In genomic region chrX:31112226-31112999, GRCh38 we compare ENCODE assay signal across 21 cellular contexts. TPM values are rescaled to one million over a fixed set of nuclear protein-coding genes. Genes with fewer than 3 reads are reported as not detected.
"Had no signal": no experiment of that assay in that cellular context is flagged by ENCODE, and none has a peak within 500 bp of the region (broad histone marks: within the 10 kb centered on the region; RNA-seq: fewer than 3 reads in every experiment).

No MANE protein-coding gene starts in this region.

- H3K4me1 ChIP-seq: neural progenitor cell, right lobe of liver, spleen, thyroid gland had no signal

- ATAC-seq: gastroesophageal sphincter, heart right ventricle, left colon, right lobe of liver, T-helper 17 cell had no signal

- H3K36me3 Mint-ChIP-seq: activated naive CD4-positive, alpha-beta T cell treated with anti-CD3 and anti-CD28 coated beads, Interleukin-2, amount 50 U/mL, for 24 hours; naive B cell; neural progenitor cell had no signal

- H3K27me3 Mint-ChIP-seq: activated naive CD4-positive, alpha-beta T cell treated with anti-CD3 and anti-CD28 coated beads, Interleukin-2, amount 50 U/mL, for 24 hours had no signal

- DNase-seq: activated CD4-positive, alpha-beta T cell treated with anti-CD3 and anti-CD28 coated beads for 4 hours; activated effector memory CD4-positive, alpha-beta T cell treated with Interleukin-2 at 50 U/mL for 16 hours; brain microvascular endothelial cell; erythroblast; heart right ventricle; left colon; midbrain; naive B cell; ovary; right lobe of liver; spleen; T-helper 17 cell; thyroid gland had no signal

- H3K4me3 Mint-ChIP-seq: activated naive CD4-positive, alpha-beta T cell treated with anti-CD3 and anti-CD28 coated beads, Interleukin-2, amount 50 U/mL, for 24 hours; naive B cell; neural progenitor cell; T-helper 17 cell had no signal

- H3K27ac ChIP-seq: brain microvascular endothelial cell, gastroesophageal sphincter, heart right ventricle, neural progenitor cell, ovary, right lobe of liver, spleen, thyroid gland had no signal

- H3K27me3 ChIP-seq: brain microvascular endothelial cell, gastroesophageal sphincter, heart right ventricle, neural progenitor cell, ovary, right lobe of liver, spleen, thyroid gland had no signal

- H2AFZ ChIP-seq: neural progenitor cell had no signal

- H3K36me3 ChIP-seq: brain microvascular endothelial cell, gastroesophageal sphincter, heart right ventricle, neural progenitor cell, ovary, right lobe of liver, spleen, thyroid gland had no signal

- H3K9ac ChIP-seq: neural progenitor cell had no signal

- H3K4me1 Mint-ChIP-seq: activated naive CD4-positive, alpha-beta T cell treated with anti-CD3 and anti-CD28 coated beads, Interleukin-2, amount 50 U/mL, for 24 hours; neural progenitor cell; T-helper 17 cell had no signal

- H3K4me2 ChIP-seq: neural progenitor cell had no signal

- H3K27ac Mint-ChIP-seq: activated naive CD4-positive, alpha-beta T cell treated with anti-CD3 and anti-CD28 coated beads, Interleukin-2, amount 50 U/mL, for 24 hours; neural progenitor cell; T-helper 17 cell had no signal

- H3K9me3 Mint-ChIP-seq: activated naive CD4-positive, alpha-beta T cell treated with anti-CD3 and anti-CD28 coated beads, Interleukin-2, amount 50 U/mL, for 24 hours; neural progenitor cell had no signal

- H3K9me3 ChIP-seq: gastroesophageal sphincter, ovary, right lobe of liver, spleen, thyroid gland had no signal

- H3K4me3 ChIP-seq: gastroesophageal sphincter, heart right ventricle, lung, neural progenitor cell, ovary, right lobe of liver, spleen, thyroid gland had no signal

RNA-seq across cellular contexts. Expression of gene FTHL17, which starts 40.6 kb away (rescaled TPM):
- total RNA-seq: activated CD8-positive, alpha-beta memory T cell treated with anti-CD3 and anti-CD28 coated beads for 36 hours; dermis microvascular lymphatic vessel endothelial cell; gastroesophageal sphincter; heart right ventricle; left colon; lung; ovary; pulmonary artery endothelial cell; right lobe of liver; spleen; T-helper 17 cell; thyroid gland; urinary bladder had no signal
